Comparison of ENCODE assay signal across 8 cellular contexts in the genomic region with DNA sequence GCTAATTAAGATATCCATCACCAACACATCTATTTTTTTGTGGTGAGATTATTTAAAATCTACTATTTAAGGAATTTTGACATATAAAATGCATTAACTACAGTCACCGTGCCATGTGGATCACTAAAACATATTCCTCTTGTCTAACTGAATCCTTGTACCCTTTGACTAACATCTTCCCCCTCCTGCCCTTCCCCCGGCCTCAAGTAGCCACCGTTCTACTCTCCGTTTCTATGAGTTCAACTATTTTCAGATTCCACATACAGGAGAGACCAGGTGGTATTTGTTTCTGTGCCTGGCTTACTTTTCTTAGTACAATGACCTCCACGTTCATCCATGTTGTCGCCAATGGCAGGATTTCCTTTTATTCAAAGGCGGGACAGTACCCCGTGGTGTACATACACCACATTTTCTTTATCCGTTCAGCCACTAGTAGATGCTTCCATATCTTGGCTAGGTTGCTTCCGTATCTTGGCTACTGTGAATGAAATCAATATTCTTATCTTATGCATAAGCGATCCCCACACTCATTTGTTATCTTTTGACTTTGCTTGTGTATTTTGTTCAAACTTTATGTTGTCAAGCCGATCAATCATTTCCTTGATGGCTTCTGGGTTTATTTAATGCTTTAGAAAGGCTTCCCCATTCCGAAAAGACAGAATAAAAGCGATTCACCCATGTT.
DNase-seq lines count a peak whose midpoint lies in the region; ATAC-seq, FAIRE-seq and TF ChIP-seq lines count a peak whose summit lies in the region.

No MANE protein-coding gene starts in this region.

- H3K27me3 ChIP-seq in astrocyte (ENCODE audit: insufficient read depth, low read length) (peaks cover 13% of the 10 kb centered on the region), stomach smooth muscle (ENCODE audit: control insufficient read depth in 1 of 2, insufficient read depth in 2 of 2, low read length in 2 of 2) (no peaks in the 10 kb centered on the region)

- H3K4me1 ChIP-seq in astrocyte (ENCODE audit: insufficient read depth, low read length) (peaks cover 6% of the 10 kb centered on the region), stomach smooth muscle (ENCODE audit: control insufficient read depth, insufficient read depth, low read length) (peaks cover 9% of the 10 kb centered on the region)

- DNase-seq in NCI-H748 (lab: John Stamatoyannopoulos, UW; ENCODE audit: unreplicated experiment) (peak; percentile 12), NCI-H748 treated with DMSO at 0.1 percent for 48 hours (lab: John Stamatoyannopoulos, UW) (no peak), astrocyte (ENCODE audit: low read depth) (no peak), left colon (no peak), SW480 (ENCODE audit: low spot score) (no peak), GOT3 (lab: John Stamatoyannopoulos, UW) (no peak)

- H3K9ac ChIP-seq in astrocyte (ENCODE audit: low read length) (peak overlapping the region; percentile 61), stomach smooth muscle (ENCODE audit: low read length in 2 of 2) (peak overlapping the region; percentile 72 to 81)

- ATAC-seq in left colon (peak; percentile 48), HG03520 (IDR thresholded peaks at IDR 0.05; ENCODE audit: unreplicated experiment) (no peak)

- H3K79me2 ChIP-seq in astrocyte (ENCODE audit: insufficient read depth, low read length), result no peaks in the 10 kb centered on the region

- peaks cover 2% of the 10 kb centered on the region for H3K9me3 Mint-ChIP-seq in astrocyte (ENCODE audit: unreplicated experiment)

- H3K36me3 ChIP-seq in astrocyte (ENCODE audit: insufficient read depth, low read length) (no peaks in the 10 kb centered on the region), stomach smooth muscle (ENCODE audit: control insufficient read depth in 2 of 2, insufficient read depth in 2 of 2, low read length in 2 of 2) (no peaks in the 10 kb centered on the region)

- H3K9me3 ChIP-seq in astrocyte (ENCODE audit: insufficient read depth, low read depth, low read length), result no peaks in the 10 kb centered on the region
- H3K9me3 ChIP-seq in stomach smooth muscle (ENCODE audit: control insufficient read depth in 2 of 2, low read length in 2 of 2), result no peaks in the 10 kb centered on the region

- H3K27ac Mint-ChIP-seq in astrocyte (ENCODE audit: unreplicated experiment), result no peak overlapping the region

- H3K4me3 Mint-ChIP-seq in astrocyte (ENCODE audit: unreplicated experiment), result peak overlapping the region; percentile 77

- H2AFZ ChIP-seq in astrocyte (ENCODE audit: low read depth, low read length), result peak overlapping the region; percentile 67

- intact Hi-C loops in left colon (cut with DNase I, micrococcal nuclease), result no loop called here

- H4K20me1 ChIP-seq in astrocyte (ENCODE audit: insufficient read depth, low read length), result no peaks in the 10 kb centered on the region

- FAIRE-seq in astrocyte (lab: Jason Lieb, UNC), result no peak

- H3K27ac ChIP-seq in astrocyte (ENCODE audit: low read depth, low read length) (no peak overlapping the region), stomach smooth muscle (ENCODE audit: low read length) (peak overlapping the region; percentile 58)

- H3K36me3 Mint-ChIP-seq in astrocyte (ENCODE audit: low read depth, unreplicated experiment), result no peaks in the 10 kb centered on the region

- TF ChIP-seq CTCF in astrocyte (IDR thresholded peaks at IDR 0.05; ENCODE audit: insufficient read depth, low read depth, low read length), result no peak

- H3K4me3 ChIP-seq in astrocyte (ENCODE audit: insufficient read depth, low read depth, low read length), result peak overlapping the region; percentile 55
- H3K4me3 ChIP-seq in stomach smooth muscle (ENCODE audit: low read length in 2 of 2), result peak overlapping the region; percentile 66 to 77

- H3K27me3 Mint-ChIP-seq in astrocyte (ENCODE audit: low read depth, unreplicated experiment), result peaks cover 21% of the 10 kb centered on the region

- H3K4me1 Mint-ChIP-seq in astrocyte (ENCODE audit: low read depth, unreplicated experiment), result no peaks in the 10 kb centered on the region

- peak overlapping the region; percentile 94 for H3K4me2 ChIP-seq in astrocyte (ENCODE audit: low read length)
